In the genomic region with DNA sequence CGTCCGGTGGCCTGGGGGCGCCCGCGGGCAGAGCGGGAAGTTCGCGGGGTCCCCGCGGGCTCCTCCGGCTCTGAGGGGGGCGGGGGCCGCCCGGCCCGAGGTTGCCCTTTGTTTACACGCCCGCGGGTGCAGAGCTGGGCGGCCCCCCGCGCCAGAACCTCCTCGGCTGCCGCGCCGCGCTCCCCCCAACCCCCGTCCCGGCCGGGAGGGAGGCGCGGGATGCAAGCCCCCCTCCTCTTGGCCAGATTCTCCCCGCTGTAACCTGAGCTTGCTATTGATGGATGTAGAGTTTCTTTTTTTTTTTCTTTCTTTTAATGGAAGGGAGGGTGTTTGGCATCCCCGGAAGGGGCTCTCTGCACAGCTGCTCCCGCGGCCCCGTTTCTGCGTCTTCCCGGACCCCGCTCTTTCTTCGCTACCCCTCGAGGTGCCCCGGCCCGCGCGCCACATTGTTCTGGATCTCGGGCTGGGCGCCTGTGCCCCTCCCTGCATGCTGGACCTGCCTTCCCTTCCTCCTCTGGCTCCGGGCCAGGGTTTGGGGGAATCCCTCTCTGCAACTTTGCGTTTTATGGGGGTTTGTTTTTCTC, we compare ENCODE assay signal across 9 cellular contexts. TPM values are rescaled to one million over a fixed set of nuclear protein-coding genes. Genes with fewer than 3 reads are reported as not detected.
A peak's percentile ranks its signal among the peaks of the same experiment; 100 is the strongest.
DNase-seq lines count a peak whose midpoint lies in the region; ATAC-seq, FAIRE-seq and TF ChIP-seq lines count a peak whose summit lies in the region.
"Had no signal": no experiment of that assay in that cellular context is flagged by ENCODE, and none has a peak within 500 bp of the region (broad histone marks: within the 10 kb centered on the region; RNA-seq: fewer than 3 reads in every experiment).

No MANE protein-coding gene starts in this region.

- intact Hi-C loops in activated T-helper 1 cell treated with anti-CD3 and anti-CD28 coated beads, Interleukin-12 subunit alpha, Interleukin-12 subunit beta, Interleukin-2, Interleukin-4 antibody, amounts not matched to agents 30 ng/mL and 10 ng/mL and 1 ng/mL, durations not matched to agents 14 hours and 24 hours and 36 hours (cut with micrococcal nuclease): loop anchor here (2.0 to 10.0 kb wide), 2 partner anchors 18 to 366 kb away; partner anchors contain the start of genes CBX8 and EIF4A3
- intact Hi-C loops in transverse colon (cut with DNase I; ENCODE audit: low total_unique reads): no loop called here

- H3K79me2 ChIP-seq in keratinocyte (ENCODE audit: control insufficient read depth, insufficient read depth, low read length): no peaks in the 10 kb centered on the region

- DNase-seq in NCI-H446 (lab: John Stamatoyannopoulos, UW): peak; percentile 29 to 48
- no peak for DNase-seq in NCI-H446 treated with DMSO at 0.1 percent for 48 hours (lab: John Stamatoyannopoulos, UW)
- no peak for DNase-seq in Jurkat, Clone E6-1 (ENCODE audit: low read depth, low spot score)
- no peak for DNase-seq in activated T-helper 1 cell treated with anti-CD3 and anti-CD28 coated beads, Interleukin-12 subunit alpha, Interleukin-12 subunit beta, Interleukin-2, Interleukin-4 antibody, amounts not matched to agents 30 ng/mL and 10 ng/mL and 1 ng/mL, durations not matched to agents 14 hours and 24 hours and 36 hours (ENCODE audit: low spot score)
- DNase-seq in keratinocyte (ENCODE audit: low read depth, low spot score): no peak
- no peak for DNase-seq in transverse colon
- DNase-seq in effector CD4-positive, alpha-beta T cell: no peak

- peaks cover 54% of the 10 kb centered on the region for H3K27me3 Mint-ChIP-seq in activated T-helper 1 cell treated with anti-CD3 and anti-CD28 coated beads, Interleukin-12 subunit alpha, Interleukin-12 subunit beta, Interleukin-2, Interleukin-4 antibody, amounts not matched to agents 30 ng/mL and 10 ng/mL and 1 ng/mL, durations not matched to agents 14 hours and 24 hours and 36 hours (ENCODE audit: insufficient read depth)

- peak overlapping the region; percentile 73 for H3K4me2 ChIP-seq in keratinocyte (ENCODE audit: control insufficient read depth, extremely low read depth, insufficient read depth, low read depth, low read length)

- TF ChIP-seq CTCF in keratinocyte (optimal IDR thresholded peaks at IDR 0.05 in 1 of 3, IDR thresholded peaks at IDR 0.05 in 1 of 3, conservative IDR thresholded peaks at IDR 0.05 in 1 of 3; ENCODE audit: extremely low read depth in 1 of 3, insufficient read depth in 2 of 3, low read length in 3 of 3): no peak
- no peak for TF ChIP-seq CTCF in transverse colon (IDR thresholded peaks at IDR 0.05)

- no peaks in the 10 kb centered on the region for H3K9me3 Mint-ChIP-seq in activated T-helper 1 cell treated with anti-CD3 and anti-CD28 coated beads, Interleukin-12 subunit alpha, Interleukin-12 subunit beta, Interleukin-2, Interleukin-4 antibody, amounts not matched to agents 30 ng/mL and 10 ng/mL and 1 ng/mL, durations not matched to agents 14 hours and 24 hours and 36 hours

- peaks cover 5% of the 10 kb centered on the region for H3K36me3 Mint-ChIP-seq in activated T-helper 1 cell treated with anti-CD3 and anti-CD28 coated beads, Interleukin-12 subunit alpha, Interleukin-12 subunit beta, Interleukin-2, Interleukin-4 antibody, amounts not matched to agents 30 ng/mL and 10 ng/mL and 1 ng/mL, durations not matched to agents 14 hours and 24 hours and 36 hours (ENCODE audit: low read depth)

- FAIRE-seq in keratinocyte (lab: Jason Lieb, UNC): no peak
- FAIRE-seq: G401.6 had no signal

- H3K27ac ChIP-seq in keratinocyte (ENCODE audit: control insufficient read depth, insufficient read depth, low read length): no peak overlapping the region
- H3K27ac ChIP-seq in transverse colon: peak overlapping the region in 1 of 4 donors; percentile 44

- TF ChIP-seq EP300 in transverse colon (IDR thresholded peaks at IDR 0.05; ENCODE audit: low read depth): no peak

- no peaks in the 10 kb centered on the region for H3K9me3 ChIP-seq in keratinocyte (ENCODE audit: control insufficient read depth, low read depth, low read length)
- no peaks in the 10 kb centered on the region for H3K9me3 ChIP-seq in transverse colon

- H3K4me1 ChIP-seq in keratinocyte (ENCODE audit: control insufficient read depth, extremely low read depth, insufficient read depth, low read length) (peaks cover 13% of the 10 kb centered on the region), transverse colon (peaks cover 4 to 25% (median 21%) of the 10 kb centered on the region in 4 donors)

- peak overlapping the region; percentile 84 for H3K4me3 Mint-ChIP-seq in activated T-helper 1 cell treated with anti-CD3 and anti-CD28 coated beads, Interleukin-12 subunit alpha, Interleukin-12 subunit beta, Interleukin-2, Interleukin-4 antibody, amounts not matched to agents 30 ng/mL and 10 ng/mL and 1 ng/mL, durations not matched to agents 14 hours and 24 hours and 36 hours

- H4K20me1 ChIP-seq in keratinocyte (ENCODE audit: control insufficient read depth, extremely low read depth, insufficient read depth, low read length): no peaks in the 10 kb centered on the region

- H3K4me1 Mint-ChIP-seq in activated T-helper 1 cell treated with anti-CD3 and anti-CD28 coated beads, Interleukin-12 subunit alpha, Interleukin-12 subunit beta, Interleukin-2, Interleukin-4 antibody, amounts not matched to agents 30 ng/mL and 10 ng/mL and 1 ng/mL, durations not matched to agents 14 hours and 24 hours and 36 hours (ENCODE audit: low read depth): peaks cover 12% of the 10 kb centered on the region

- no peak overlapping the region for H2AFZ ChIP-seq in keratinocyte (ENCODE audit: control insufficient read depth, low read length)

- H3K9me1 ChIP-seq in keratinocyte (ENCODE audit: control insufficient read depth, extremely low read depth, insufficient read depth, low read length): no peaks in the 10 kb centered on the region

- dilution Hi-C loops in keratinocyte (cut with MboI; ENCODE audit: extremely low pct_ligation_motif_present, low sequenced_read_pairs): no loop called here

- in situ Hi-C loops in transverse colon (cut with MboI; ENCODE audit: low pct_ligation_motif_present in 1 of 4, low pct_unique_long_range_greater_than_20kb in 1 of 4, low sequenced_read_pairs in 3 of 4): no loop called here

- H3K27me3 ChIP-seq in keratinocyte (ENCODE audit: control insufficient read depth, extremely low read depth, insufficient read depth, low read length) (peaks cover 26% of the 10 kb centered on the region), transverse colon (peaks cover 92% of the 10 kb centered on the region)

- peak overlapping the region; percentile 26 for H3K9ac ChIP-seq in keratinocyte (ENCODE audit: control insufficient read depth, extremely low read depth, insufficient read depth, low read length)

- no peaks in the 10 kb centered on the region for H3K36me3 ChIP-seq in keratinocyte (ENCODE audit: control insufficient read depth in 2 of 2, extremely low read depth in 1 of 2, insufficient read depth in 2 of 2, low read length in 2 of 2)
- H3K36me3 ChIP-seq in transverse colon: no peaks in the 10 kb centered on the region

- WGBS in transverse colon (ENCODE audit: low coverage in 1 of 2), 2 donors: 2% methylated on average over 33 of the region's 49 CpGs; no CpG with 5 or more reads in 1 of the 2 donors

- TF ChIP-seq POLR2A in transverse colon (IDR thresholded peaks at IDR 0.05): no peak

- no peak for ATAC-seq in HG02840 (IDR thresholded peaks at IDR 0.05; ENCODE audit: low FRiP score, unreplicated experiment)

- H3K4me3 ChIP-seq in Jurkat, Clone E6-1 (ENCODE audit: low read length): peak overlapping the region; percentile 68
- H3K4me3 ChIP-seq in keratinocyte (ENCODE audit: control insufficient read depth in 2 of 3, extremely low read depth in 1 of 3, insufficient read depth in 2 of 3, low read depth in 1 of 3, low read length in 3 of 3): peak overlapping the region; percentile 55 to 64 (median 61)
- H3K4me3 ChIP-seq in transverse colon: peak overlapping the region; percentile 40 to 70 (median 52)

- peak overlapping the region; percentile 87 for H3K27ac Mint-ChIP-seq in activated T-helper 1 cell treated with anti-CD3 and anti-CD28 coated beads, Interleukin-12 subunit alpha, Interleukin-12 subunit beta, Interleukin-2, Interleukin-4 antibody, amounts not matched to agents 30 ng/mL and 10 ng/mL and 1 ng/mL, durations not matched to agents 14 hours and 24 hours and 36 hours

RNA-seq across cellular contexts. Expression of gene CBX2, which starts 0.6 kb away (rescaled TPM):
- 36.6 TPM for polyA plus RNA-seq in Jurkat, Clone E6-1 (2012; ENCODE audit: insufficient read depth, insufficient read length)
- total RNA-seq in activated T-helper 1 cell treated with anti-CD3 and anti-CD28 coated beads, Interleukin-12 subunit alpha, Interleukin-12 subunit beta, Interleukin-2, Interleukin-4 antibody, amounts not matched to agents 30 ng/mL and 10 ng/mL and 1 ng/mL, durations not matched to agents 14 hours and 24 hours and 36 hours: 4.7 and 5.1 TPM in 2 replicates
- polyA plus RNA-seq in keratinocyte: 1.7 to 2.3 TPM (median 1.8 TPM) in 3 replicates
- 0.32 TPM for polyA plus RNA-seq in keratinocyte (2011; ENCODE audit: low read depth)
- 1.1 and 1.8 TPM in 2 replicates for polyA plus RNA-seq in keratinocyte (2011; cell fraction: cytosol; rRNA removed)
- 3.6 and 4.7 TPM in 2 replicates for polyA plus RNA-seq in keratinocyte (2011; cell fraction: nucleus; rRNA removed)
- polyA plus RNA-seq in keratinocyte (2012; ENCODE audit: low replicate concordance): 0.93 and 2.2 TPM in 2 replicates
- 2.2 to 3.3 TPM (median 2.4 TPM) in 3 replicates for polyA minus RNA-seq in keratinocyte
- 2.3 TPM for polyA minus RNA-seq in keratinocyte (2011; cell fraction: cytosol; rRNA and poly(A)+ RNA removed)
- polyA minus RNA-seq in keratinocyte (2011; cell fraction: nucleus; rRNA and poly(A)+ RNA removed): 2.2 and 3.3 TPM in 2 replicates
- total RNA-seq in transverse colon: under 1 TPM in 2 of 4 donors, not detected in 2; 0.27 to 0.64 TPM

RNA-seq across cellular contexts. Expression of gene CBX8, which starts 18.3 kb away (rescaled TPM):
- 17.0 TPM for polyA plus RNA-seq in Jurkat, Clone E6-1 (2012; ENCODE audit: insufficient read depth, insufficient read length)
- total RNA-seq in activated T-helper 1 cell treated with anti-CD3 and anti-CD28 coated beads, Interleukin-12 subunit alpha, Interleukin-12 subunit beta, Interleukin-2, Interleukin-4 antibody, amounts not matched to agents 30 ng/mL and 10 ng/mL and 1 ng/mL, durations not matched to agents 14 hours and 24 hours and 36 hours: 6.2 and 6.6 TPM in 2 replicates
- 0.22 to 0.49 TPM (median 0.24 TPM) in 3 replicates for polyA plus RNA-seq in keratinocyte
- polyA plus RNA-seq in keratinocyte (2011; ENCODE audit: low read depth): 0.31 TPM
- polyA plus RNA-seq in keratinocyte (2011; cell fraction: cytosol; rRNA removed): 0.29 and 0.86 TPM in 2 replicates
- 0.67 and 1.5 TPM in 2 replicates for polyA plus RNA-seq in keratinocyte (2011; cell fraction: nucleus; rRNA removed)
- 2.2 and 2.8 TPM in 2 replicates for polyA plus RNA-seq in keratinocyte (2012; ENCODE audit: low replicate concordance)
- polyA minus RNA-seq in keratinocyte: 0.13 to 0.38 TPM (median 0.36 TPM) in 3 replicates
- polyA minus RNA-seq in keratinocyte (2011; cell fraction: cytosol; rRNA and poly(A)+ RNA removed): not detected
- 0.53 and 1.9 TPM in 2 replicates for polyA minus RNA-seq in keratinocyte (2011; cell fraction: nucleus; rRNA and poly(A)+ RNA removed)
- total RNA-seq in transverse colon: 1 to 10 TPM; 1.5 to 4.4 (median 3.1) TPM

RNA-seq across cellular contexts. Expression of gene ENPP7, which starts 47.9 kb away (rescaled TPM):
- not detected for polyA plus RNA-seq in Jurkat, Clone E6-1 (2012; ENCODE audit: insufficient read depth, insufficient read length)
- 0.10 and 0.16 TPM in 2 replicates for total RNA-seq in activated T-helper 1 cell treated with anti-CD3 and anti-CD28 coated beads, Interleukin-12 subunit alpha, Interleukin-12 subunit beta, Interleukin-2, Interleukin-4 antibody, amounts not matched to agents 30 ng/mL and 10 ng/mL and 1 ng/mL, durations not matched to agents 14 hours and 24 hours and 36 hours
- polyA plus RNA-seq in keratinocyte: not detected in 3 replicates
- not detected for polyA plus RNA-seq in keratinocyte (2011; ENCODE audit: low read depth)
- not detected in 2 replicates for polyA plus RNA-seq in keratinocyte (2011; cell fraction: cytosol; rRNA removed)
- not detected in 2 replicates for polyA plus RNA-seq in keratinocyte (2011; cell fraction: nucleus; rRNA removed)
- polyA plus RNA-seq in keratinocyte (2012; ENCODE audit: low replicate concordance): not detected in 2 replicates
- polyA minus RNA-seq in keratinocyte: not detected in 3 replicates
- not detected for polyA minus RNA-seq in keratinocyte (2011; cell fraction: cytosol; rRNA and poly(A)+ RNA removed)
- polyA minus RNA-seq in keratinocyte (2011; cell fraction: nucleus; rRNA and poly(A)+ RNA removed): not detected in 2 replicates
- under 1 TPM in 1 of 4 donors, not detected in 3; 0.16 TPM for total RNA-seq in transverse colon

Comparison
In these comparisons a context has a peak if more than half of its experiments do, and no peak if none do; other contexts are left out.
1. DNase-seq: peak in NCI-H446 (2 of 2); none in NCI-H446 treated with DMSO at 0.1 percent for 48 hours (single experiment), Jurkat, Clone E6-1 (single experiment), activated T-helper 1 cell treated with anti-CD3 and anti-CD28 coated beads, Interleukin-12 subunit alpha, Interleukin-12 subunit beta, Interleukin-2, Interleukin-4 antibody, amounts not matched to agents 30 ng/mL and 10 ng/mL and 1 ng/mL, durations not matched to agents 14 hours and 24 hours and 36 hours (single experiment), keratinocyte (single experiment), transverse colon (single experiment) and effector CD4-positive, alpha-beta T cell (single experiment).
2. Peak in every context shown above with its lines, with median percentiles within 50 percentile points of each other: H3K4me3 ChIP-seq.